Comparison of ENCODE assay signal across 2 cellular contexts in the genomic region with DNA sequence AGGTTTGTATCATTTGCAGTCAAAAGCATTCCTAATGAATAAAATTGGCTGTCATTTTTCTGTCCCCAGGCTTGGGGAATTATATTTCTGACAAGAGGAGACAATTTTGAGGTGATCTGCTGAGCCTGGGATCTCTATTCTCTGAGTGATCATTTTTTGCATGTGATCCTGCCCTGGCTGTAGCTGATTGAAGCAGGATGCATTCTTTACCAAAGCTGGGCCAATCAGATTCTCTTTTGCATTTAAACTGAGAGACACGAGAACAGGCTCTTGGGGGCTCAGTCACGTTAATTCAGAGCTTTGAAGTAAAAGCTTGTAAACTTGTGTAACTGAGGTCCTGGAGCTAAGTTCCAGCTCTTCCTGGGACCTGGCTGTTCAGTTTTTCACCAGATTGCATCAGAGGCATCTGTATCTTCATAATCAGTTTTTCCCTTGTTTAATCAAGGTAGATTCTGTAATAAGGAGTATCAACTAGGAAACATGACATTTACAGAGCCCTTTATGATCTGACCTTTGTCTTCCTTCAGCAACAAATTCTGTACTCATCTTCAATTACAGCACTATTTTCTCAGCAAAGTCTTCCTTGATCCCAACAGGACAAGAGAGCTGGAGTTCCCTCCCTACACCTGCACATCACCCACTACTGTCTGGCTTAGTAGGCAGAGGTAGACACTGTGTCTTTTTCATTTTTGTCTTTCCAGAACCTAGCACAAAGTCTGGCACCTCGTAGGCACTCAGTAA.
TF ChIP-seq lines count a peak whose summit lies in the region.

No MANE protein-coding gene starts in this region.

TF ChIP-seq in SK-N-SH treated with all-trans-retinoic acid at 6 μM for 48 hours, 23 proteins besides CTCF, POLR2A, EP300 and RAD21:
- TF ChIP-seq BACH2 (CRISPR knock-in tag; IDR thresholded peaks at IDR 0.05; ENCODE audit: borderline replicate concordance) (no peak), ZNF8 (CRISPR knock-in tag; IDR thresholded peaks at IDR 0.05) (no peak), ZNF565 (CRISPR knock-in tag; conservative IDR thresholded peaks at IDR 0.05; ENCODE audit: low read depth) (no peak), SNAI2 (CRISPR knock-in tag; IDR thresholded peaks at IDR 0.05) (no peak), GLIS3 (CRISPR knock-in tag; IDR thresholded peaks at IDR 0.05) (no peak), PPARA (CRISPR knock-in tag; IDR thresholded peaks at IDR 0.05; ENCODE audit: borderline replicate concordance) (no peak), ZFP3 (CRISPR knock-in tag; IDR thresholded peaks at IDR 0.05) (no peak), TCF4 (CRISPR knock-in tag; IDR thresholded peaks at IDR 0.05; ENCODE audit: borderline replicate concordance) (no peak), TOX (CRISPR knock-in tag; IDR thresholded peaks at IDR 0.05; ENCODE audit: borderline replicate concordance) (no peak), ISL1 (CRISPR knock-in tag; IDR thresholded peaks at IDR 0.05) (no peak)
- TF ChIP-seq, protein P1, sequence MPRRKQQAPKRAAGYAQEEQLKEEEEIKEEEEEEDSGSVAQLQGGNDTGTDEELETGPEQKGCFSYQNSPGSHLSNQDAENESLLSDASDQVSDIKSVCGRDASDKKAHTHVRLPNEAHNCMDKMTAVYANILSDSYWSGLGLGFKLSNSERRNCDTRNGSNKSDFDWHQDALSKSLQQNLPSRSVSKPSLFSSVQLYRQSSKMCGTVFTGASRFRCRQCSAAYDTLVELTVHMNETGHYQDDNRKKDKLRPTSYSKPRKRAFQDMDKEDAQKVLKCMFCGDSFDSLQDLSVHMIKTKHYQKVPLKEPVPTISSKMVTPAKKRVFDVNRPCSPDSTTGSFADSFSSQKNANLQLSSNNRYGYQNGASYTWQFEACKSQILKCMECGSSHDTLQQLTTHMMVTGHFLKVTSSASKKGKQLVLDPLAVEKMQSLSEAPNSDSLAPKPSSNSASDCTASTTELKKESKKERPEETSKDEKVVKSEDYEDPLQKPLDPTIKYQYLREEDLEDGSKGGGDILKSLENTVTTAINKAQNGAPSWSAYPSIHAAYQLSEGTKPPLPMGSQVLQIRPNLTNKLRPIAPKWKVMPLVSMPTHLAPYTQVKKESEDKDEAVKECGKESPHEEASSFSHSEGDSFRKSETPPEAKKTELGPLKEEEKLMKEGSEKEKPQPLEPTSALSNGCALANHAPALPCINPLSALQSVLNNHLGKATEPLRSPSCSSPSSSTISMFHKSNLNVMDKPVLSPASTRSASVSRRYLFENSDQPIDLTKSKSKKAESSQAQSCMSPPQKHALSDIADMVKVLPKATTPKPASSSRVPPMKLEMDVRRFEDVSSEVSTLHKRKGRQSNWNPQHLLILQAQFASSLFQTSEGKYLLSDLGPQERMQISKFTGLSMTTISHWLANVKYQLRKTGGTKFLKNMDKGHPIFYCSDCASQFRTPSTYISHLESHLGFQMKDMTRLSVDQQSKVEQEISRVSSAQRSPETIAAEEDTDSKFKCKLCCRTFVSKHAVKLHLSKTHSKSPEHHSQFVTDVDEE (CRISPR knock-in tag; IDR thresholded peaks at IDR 0.05) = no peak
- TF ChIP-seq, protein P2, sequence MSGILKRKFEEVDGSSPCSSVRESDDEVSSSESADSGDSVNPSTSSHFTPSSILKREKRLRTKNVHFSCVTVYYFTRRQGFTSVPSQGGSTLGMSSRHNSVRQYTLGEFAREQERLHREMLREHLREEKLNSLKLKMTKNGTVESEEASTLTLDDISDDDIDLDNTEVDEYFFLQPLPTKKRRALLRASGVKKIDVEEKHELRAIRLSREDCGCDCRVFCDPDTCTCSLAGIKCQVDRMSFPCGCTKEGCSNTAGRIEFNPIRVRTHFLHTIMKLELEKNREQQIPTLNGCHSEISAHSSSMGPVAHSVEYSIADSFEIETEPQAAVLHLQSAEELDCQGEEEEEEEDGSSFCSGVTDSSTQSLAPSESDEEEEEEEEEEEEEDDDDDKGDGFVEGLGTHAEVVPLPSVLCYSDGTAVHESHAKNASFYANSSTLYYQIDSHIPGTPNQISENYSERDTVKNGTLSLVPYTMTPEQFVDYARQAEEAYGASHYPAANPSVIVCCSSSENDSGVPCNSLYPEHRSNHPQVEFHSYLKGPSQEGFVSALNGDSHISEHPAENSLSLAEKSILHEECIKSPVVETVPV (CRISPR knock-in tag; IDR thresholded peaks at IDR 0.05) = no peak

TF ChIP-seq in SK-N-SH, 30 proteins besides CTCF, POLR2A, EP300 and RAD21 (continued from another document):
- TF ChIP-seq RXRA (IDR thresholded peaks at IDR 0.05; ENCODE audit: borderline replicate concordance, low read depth) (no peak), YY1 (IDR thresholded peaks at IDR 0.05; ENCODE audit: low read depth) (no peak), MEF2A (IDR thresholded peaks at IDR 0.05; ENCODE audit: borderline replicate concordance, low read depth) (no peak), JUND (IDR thresholded peaks at IDR 0.05) (no peak), FOSL2 (IDR thresholded peaks at IDR 0.05; ENCODE audit: borderline replicate concordance, low read depth) (no peak)
- TF ChIP-seq, protein P3, sequence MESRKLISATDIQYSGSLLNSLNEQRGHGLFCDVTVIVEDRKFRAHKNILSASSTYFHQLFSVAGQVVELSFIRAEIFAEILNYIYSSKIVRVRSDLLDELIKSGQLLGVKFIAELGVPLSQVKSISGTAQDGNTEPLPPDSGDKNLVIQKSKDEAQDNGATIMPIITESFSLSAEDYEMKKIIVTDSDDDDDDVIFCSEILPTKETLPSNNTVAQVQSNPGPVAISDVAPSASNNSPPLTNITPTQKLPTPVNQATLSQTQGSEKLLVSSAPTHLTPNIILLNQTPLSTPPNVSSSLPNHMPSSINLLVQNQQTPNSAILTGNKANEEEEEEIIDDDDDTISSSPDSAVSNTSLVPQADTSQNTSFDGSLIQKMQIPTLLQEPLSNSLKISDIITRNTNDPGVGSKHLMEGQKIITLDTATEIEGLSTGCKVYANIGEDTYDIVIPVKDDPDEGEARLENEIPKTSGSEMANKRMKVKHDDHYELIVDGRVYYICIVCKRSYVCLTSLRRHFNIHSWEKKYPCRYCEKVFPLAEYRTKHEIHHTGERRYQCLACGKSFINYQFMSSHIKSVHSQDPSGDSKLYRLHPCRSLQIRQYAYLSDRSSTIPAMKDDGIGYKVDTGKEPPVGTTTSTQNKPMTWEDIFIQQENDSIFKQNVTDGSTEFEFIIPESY (IDR thresholded peaks at IDR 0.05; ENCODE audit: borderline replicate concordance, low read depth) = no peak
- TF ChIP-seq, protein P4, sequence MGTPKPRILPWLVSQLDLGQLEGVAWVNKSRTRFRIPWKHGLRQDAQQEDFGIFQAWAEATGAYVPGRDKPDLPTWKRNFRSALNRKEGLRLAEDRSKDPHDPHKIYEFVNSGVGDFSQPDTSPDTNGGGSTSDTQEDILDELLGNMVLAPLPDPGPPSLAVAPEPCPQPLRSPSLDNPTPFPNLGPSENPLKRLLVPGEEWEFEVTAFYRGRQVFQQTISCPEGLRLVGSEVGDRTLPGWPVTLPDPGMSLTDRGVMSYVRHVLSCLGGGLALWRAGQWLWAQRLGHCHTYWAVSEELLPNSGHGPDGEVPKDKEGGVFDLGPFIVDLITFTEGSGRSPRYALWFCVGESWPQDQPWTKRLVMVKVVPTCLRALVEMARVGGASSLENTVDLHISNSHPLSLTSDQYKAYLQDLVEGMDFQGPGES (IDR thresholded peaks at IDR 0.05; ENCODE audit: low read depth, low read length) = no peak
